In genomic region chr17:13562271-13562800, GRCh38 we compare ENCODE assay signal across 1 cellular context.
A peak's percentile ranks its signal among the peaks of the same experiment; 100 is the strongest.
TF ChIP-seq lines count a peak whose summit lies in the region.

No MANE protein-coding gene starts in this region.

TF ChIP-seq in IMR-90, 13 proteins besides CTCF, POLR2A, EP300 and RAD21 (continued from another document):
- no peak for TF ChIP-seq MXI1 (IDR thresholded peaks at IDR 0.05; ENCODE audit: borderline replicate concordance, low read depth, low read length)
- peak; percentile 93 for TF ChIP-seq FOS (IDR thresholded peaks at IDR 0.05; ENCODE audit: low read depth, low read length)
- peak; percentile 7; the same call in 1 of the 2 replicates for TF ChIP-seq MAFK (IDR thresholded peaks at IDR 0.05; ENCODE audit: low read depth, low read length)
- TF ChIP-seq SMC3 (IDR thresholded peaks at IDR 0.05; ENCODE audit: low read depth, low read length), result 0 out of 2 replicates have a peak, but pooled peaks have one; percentile 8
- TF ChIP-seq USF2 (IDR thresholded peaks at IDR 0.05; ENCODE audit: low read depth, low read length), result no peak; the same call in 1 of the 2 replicates
- TF ChIP-seq CEBPB (IDR thresholded peaks at IDR 0.05; ENCODE audit: low read depth, low read length), result peak; percentile 86
- no peak for TF ChIP-seq NFE2L2 (IDR thresholded peaks at IDR 0.05; ENCODE audit: low read depth, low read length)
- TF ChIP-seq MAZ (IDR thresholded peaks at IDR 0.05; ENCODE audit: borderline replicate concordance, low read depth, low read length), result no peak; the same call in 1 of the 2 replicates
- no peak for TF ChIP-seq ELK1 (IDR thresholded peaks at IDR 0.05; ENCODE audit: borderline replicate concordance, low read depth, low read length)
- no peak for TF ChIP-seq CHD1 (IDR thresholded peaks at IDR 0.05; ENCODE audit: low read depth, low read length)
- no peak for TF ChIP-seq RFX5 (IDR thresholded peaks at IDR 0.05; ENCODE audit: low read depth, low read length)
- no peak for TF ChIP-seq RCOR1 (IDR thresholded peaks at IDR 0.05; ENCODE audit: insufficient replicate concordance, low read length)
